In the genomic region with DNA sequence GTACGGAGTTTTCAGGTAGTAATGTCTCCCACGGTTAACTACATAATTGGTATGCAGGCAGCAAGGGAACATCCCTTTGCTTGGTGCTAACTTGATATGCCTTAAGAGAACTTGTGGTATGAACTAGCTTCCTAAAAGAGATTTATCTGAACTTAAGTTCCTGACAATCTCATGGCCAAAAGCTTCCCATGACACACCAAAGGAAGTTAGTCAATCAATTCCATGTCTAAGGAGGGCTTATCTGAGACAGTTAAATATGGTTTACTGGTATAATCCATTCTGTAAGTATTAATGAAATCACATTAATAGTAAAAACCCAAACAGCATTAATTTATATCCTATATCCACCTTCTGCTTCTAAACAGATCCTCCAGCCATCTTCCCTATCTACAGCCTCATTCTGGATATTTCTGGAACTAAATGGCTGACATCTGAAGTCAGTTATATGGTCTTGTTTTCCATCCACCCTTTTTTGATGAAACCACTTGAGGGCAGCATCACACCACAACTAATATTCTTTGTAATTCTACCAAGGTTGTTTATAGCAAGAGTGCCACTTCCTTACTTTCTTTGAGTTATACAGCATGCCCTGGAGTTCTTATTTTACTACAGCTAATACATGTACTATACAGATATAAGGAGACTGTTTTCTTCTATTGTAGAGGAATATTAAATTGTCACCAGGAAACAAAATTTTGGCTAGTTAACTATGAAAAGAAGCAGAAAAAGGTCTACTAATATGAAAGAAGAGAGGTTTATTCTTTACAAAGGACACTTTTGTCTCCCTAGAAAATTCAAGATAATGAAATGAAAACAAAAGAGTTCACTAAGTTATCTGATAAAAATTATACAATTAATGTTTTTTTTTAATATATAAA, we compare ENCODE assay signal across 8 cellular contexts. TPM values are rescaled to one million over a fixed set of nuclear protein-coding genes. Genes with fewer than 3 reads are reported as not detected.
DNase-seq lines count a peak whose midpoint lies in the region; FAIRE-seq and TF ChIP-seq lines count a peak whose summit lies in the region.

No MANE protein-coding gene starts in this region.

- WGBS in hepatocyte (ENCODE audit: low lambda C conversion rate, missing lambda C conversion rate): 85% methylated on average over 2 of the region's 2 CpGs
- 67% methylated on average over 2 of the region's 2 CpGs for WGBS in smooth muscle cell (ENCODE audit: low lambda C conversion rate)

- H3K79me2 ChIP-seq in hepatocyte: no peaks in the 10 kb centered on the region
- H3K79me2 ChIP-seq in smooth muscle cell (ENCODE audit: low read depth): no peaks in the 10 kb centered on the region

- H3K36me3 ChIP-seq in hepatocyte (replicated peaks; ENCODE audit: insufficient read depth, low read depth): no peaks in the 10 kb centered on the region
- no peaks in the 10 kb centered on the region for H3K36me3 ChIP-seq in smooth muscle cell (ENCODE audit: low read depth)

- TF ChIP-seq CTCF in LNCaP clone FGC (IDR thresholded peaks at IDR 0.05; ENCODE audit: control insufficient read depth, extremely low read depth, insufficient read depth) (peak; percentile 63), astrocyte of the cerebellum (IDR thresholded peaks at IDR 0.05; ENCODE audit: low read depth, low read length, missing control alignments) (peak; percentile 53), hepatocyte (IDR thresholded peaks at IDR 0.05; ENCODE audit: poor library complexity) (peak; percentile 81), smooth muscle cell (IDR thresholded peaks at IDR 0.05; ENCODE audit: borderline replicate concordance, insufficient read depth, poor library complexity, severe bottlenecking) (peak; percentile 65)

- in situ Hi-C loops in astrocyte of the cerebellum (cut with HindIII; ENCODE audit: low sequenced_read_pairs): loop anchor here (5.0 kb wide), 1 partner anchor 312 kb away; no protein-coding TSS in a partner anchor

- H3K4me1 ChIP-seq in hepatocyte (ENCODE audit: insufficient read depth) (no peaks in the 10 kb centered on the region), smooth muscle cell (ENCODE audit: low read depth) (no peaks in the 10 kb centered on the region)

- H3K9me3 ChIP-seq in hepatocyte (ENCODE audit: low read depth) (no peaks in the 10 kb centered on the region), smooth muscle cell (replicated peaks; ENCODE audit: low read depth) (no peaks in the 10 kb centered on the region)

- FAIRE-seq in GM19239 (lab: Jason Lieb, UNC) (peak; percentile 92), RCC 7860 (lab: Jason Lieb, UNC) (peak; percentile 98)

- no peak overlapping the region for H3K9ac ChIP-seq in smooth muscle cell (ENCODE audit: low read depth)

- H3K9me2 ChIP-seq in hepatocyte (replicated peaks; ENCODE audit: insufficient read depth): no peaks in the 10 kb centered on the region

- H4K20me1 ChIP-seq in hepatocyte (ENCODE audit: insufficient read depth, poor library complexity, severe bottlenecking) (no peaks in the 10 kb centered on the region), smooth muscle cell (ENCODE audit: low read depth) (no peaks in the 10 kb centered on the region)

- no peak overlapping the region for H3K4me2 ChIP-seq in hepatocyte
- H3K4me2 ChIP-seq in smooth muscle cell: no peak overlapping the region

- peak; percentile 11 for DNase-seq in CMK (ENCODE audit: low read depth)
- peak; percentile 9 for DNase-seq in GM19239 (ENCODE audit: insufficient read length, low spot score)
- DNase-seq in LNCaP clone FGC (ENCODE audit: low read depth): peak; percentile 60
- peak; percentile 89 for DNase-seq in RCC 7860 (ENCODE audit: low spot score)
- DNase-seq in astrocyte of the cerebellum (ENCODE audit: low read depth): peak; percentile 83
- DNase-seq in hepatocyte (ENCODE audit: low spot score): peak; percentile 78
- no peak for DNase-seq in smooth muscle cell (lab: John Stamatoyannopoulos, UW; ENCODE audit: unreplicated experiment)
- DNase-seq in 8988T: no peak

- H2AFZ ChIP-seq in hepatocyte (no peak overlapping the region), smooth muscle cell (ENCODE audit: low read depth) (no peak overlapping the region)

- H3K4me3 ChIP-seq in LNCaP clone FGC (ENCODE audit: low read depth, low read length) (no peak overlapping the region), astrocyte of the cerebellum (ENCODE audit: low read depth, low read length) (no peak overlapping the region), hepatocyte (no peak overlapping the region), smooth muscle cell (no peak overlapping the region)

- H3K27me3 ChIP-seq in hepatocyte (no peaks in the 10 kb centered on the region), smooth muscle cell (ENCODE audit: low read depth) (no peaks in the 10 kb centered on the region)

- H3K27ac ChIP-seq in hepatocyte: no peak overlapping the region
- no peak overlapping the region for H3K27ac ChIP-seq in smooth muscle cell (ENCODE audit: low read depth)

- no peaks in the 10 kb centered on the region for H3F3A ChIP-seq in smooth muscle cell (ENCODE audit: low read depth)

RNA-seq across cellular contexts. Expression of gene SHOC1, which starts 34.7 kb away (rescaled TPM):
- total RNA-seq in hepatocyte: 0.04 and 0.37 TPM in 2 replicates
- 0.12 and 0.19 TPM in 2 replicates for polyA plus RNA-seq in hepatocyte
- total RNA-seq in smooth muscle cell: not detected in 2 replicates
- 0.31 TPM in 1 of 2 replicates, not detected in the other for polyA plus RNA-seq in smooth muscle cell

Comparison
In these comparisons a context has a peak if more than half of its experiments do, and no peak if none do; other contexts are left out.
1. DNase-seq: peak in CMK (single experiment), GM19239 (single experiment), LNCaP clone FGC (single experiment), RCC 7860 (single experiment), astrocyte of the cerebellum (single experiment) and hepatocyte (single experiment); none in smooth muscle cell (single experiment) and 8988T (single experiment).
2. Peak in every context shown above with its lines, with median percentiles within 50 percentile points of each other: CTCF ChIP-seq.